23 cellular contexts compared by ENCODE assay signal in the genomic region with DNA sequence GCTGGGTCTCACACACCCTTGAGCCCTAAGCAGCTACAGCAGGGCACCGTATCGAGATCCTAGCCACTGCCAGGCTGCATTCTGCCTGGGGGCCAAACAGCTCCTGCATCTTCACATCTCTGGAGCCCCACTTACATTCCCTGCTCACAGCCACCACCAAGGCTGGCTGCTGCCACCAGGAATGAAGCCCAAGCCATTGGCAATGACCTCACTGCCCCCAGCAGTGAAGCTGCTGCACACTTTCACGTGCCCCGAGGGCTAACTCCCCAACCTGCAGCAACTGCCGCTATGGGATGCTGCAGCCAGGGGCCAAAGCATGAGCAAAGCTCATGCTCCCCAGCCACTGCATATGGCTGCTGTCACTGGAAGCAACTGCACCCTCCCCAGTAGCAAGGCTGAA. TPM values are rescaled to one million over a fixed set of nuclear protein-coding genes. Genes with fewer than 3 reads are reported as not detected.
DNase-seq lines count a peak whose midpoint lies in the region; TF ChIP-seq lines count a peak whose summit lies in the region.
"Had no signal": no experiment of that assay in that cellular context is flagged by ENCODE, and none has a peak within 500 bp of the region (broad histone marks: within the 10 kb centered on the region; RNA-seq: fewer than 3 reads in every experiment).

No MANE protein-coding gene starts in this region.

- peak overlapping the region; percentile 53 for H2BK12ac ChIP-seq in neuronal stem cell (ENCODE audit: low read length)

- H2AK5ac ChIP-seq in neuronal stem cell (ENCODE audit: low read depth, low read length) = no peak overlapping the region

- DNase-seq in NT2/D1 (ENCODE audit: low read depth, low spot score) (no peak), neuronal stem cell (ENCODE audit: low spot score) (no peak), spleen (peak; percentile 22), anterior cingulate cortex (lab: John Stamatoyannopoulos, UW) (no peak), NCI-H446 (lab: John Stamatoyannopoulos, UW) (no peak), suprapubic skin (ENCODE audit: low spot score in 2 of 2) (no peak)
- no peak for DNase-seq in activated CD4-positive, CD25-positive, alpha-beta regulatory T cell treated with anti-CD3 and anti-CD28 coated beads, Interleukin-2, amount 50 U/mL, for 72 hours
- DNase-seq: C1 segment of cervical spinal cord; Caco-2; CD4-positive, CD25-positive, alpha-beta regulatory T cell; CD8-positive, alpha-beta T cell; DMS153; EL; GDM1; GM23248; H7; HCEC 1CT had no signal

- POLR2A ChIA-PET in HEK293 (lab: Yijun Ruan, JAX) = no interaction called here

- no peak overlapping the region for H3K14ac ChIP-seq in neuronal stem cell (ENCODE audit: low read length)

- no peak for TF ChIP-seq EP300 in suprapubic skin (IDR thresholded peaks at IDR 0.05)

- peak overlapping the region; percentile 71 for H3K18ac ChIP-seq in neuronal stem cell (ENCODE audit: low read length)

- H3K27ac ChIP-seq in HEK293 (ENCODE audit: extremely low read depth, low read depth, low read length) = no peak overlapping the region
- H3K27ac ChIP-seq in neuronal stem cell (replicated peaks; ENCODE audit: low read length) = no peak overlapping the region
- H3K27ac ChIP-seq in spleen = no peak overlapping the region
- no peak overlapping the region for H3K27ac ChIP-seq in suprapubic skin
- H3K27ac ChIP-seq: GM23248 had no signal

- no peak overlapping the region for H3K4ac ChIP-seq in neuronal stem cell (ENCODE audit: low read length)

- H4K91ac ChIP-seq in neuronal stem cell (ENCODE audit: low read depth, low read length, poor library complexity) = no peak overlapping the region

- H2BK120ac ChIP-seq in neuronal stem cell (ENCODE audit: low read depth, low read length) = no peak overlapping the region

- H3K79me1 ChIP-seq in neuronal stem cell (ENCODE audit: low read depth, low read length) = peaks cover 5% of the 10 kb centered on the region

- peak overlapping the region; percentile 62 for H2BK5ac ChIP-seq in neuronal stem cell (ENCODE audit: low read length)

- WGBS in neuronal stem cell (ENCODE audit: extremely low coverage in 2 of 2, insufficient read length in 2 of 2, insufficient replicate concordance in 1 of 2), 2 donors = no CpG with 5 or more reads among the region's 5 CpGs
- 60 to 83% (median 80%) methylated on average over 3 to 5 of the region's 5 CpGs; no CpG with 5 or more reads in 1 of the 5 donors for WGBS in spleen, 5 donors
- 93% methylated on average over 3 of the region's 5 CpGs for WGBS in suprapubic skin

- TF ChIP-seq CTCF in HEK293 (tag by site-specific recombination; IDR thresholded peaks at IDR 0.05) (no peak), spleen (IDR thresholded peaks at IDR 0.05 in 8 of 11, conservative IDR thresholded peaks at IDR 0.05 in 3 of 11) (no peak), suprapubic skin (IDR thresholded peaks at IDR 0.05) (no peak)

- H3K4me1 ChIP-seq in HEK293 (ENCODE audit: control insufficient read depth, insufficient read depth, low read length) = no peaks in the 10 kb centered on the region
- H3K4me1 ChIP-seq in NT2/D1 (ENCODE audit: insufficient read depth, insufficient read length) = peaks cover 4% of the 10 kb centered on the region
- H3K4me1 ChIP-seq in neuronal stem cell (ENCODE audit: control insufficient read depth in 2 of 2, insufficient read depth in 1 of 2, low read depth in 1 of 2, low read length in 2 of 2) = no peaks in the 10 kb centered on the region
- H3K4me1 ChIP-seq in spleen = no peaks in the 10 kb centered on the region
- no peaks in the 10 kb centered on the region for H3K4me1 ChIP-seq in suprapubic skin
- H3K4me1 ChIP-seq: Caco-2 had no signal

- H3K27me3 ChIP-seq in NT2/D1 (ENCODE audit: insufficient read depth, insufficient read length) (no peaks in the 10 kb centered on the region), neuronal stem cell (ENCODE audit: control insufficient read depth in 3 of 3, insufficient read depth in 3 of 3, low read depth in 1 of 3, low read length in 3 of 3) (no peaks in the 10 kb centered on the region), spleen (replicated peaks in 1 of 7) (peaks cover 0 to 18% (median 0%) of the 10 kb centered on the region in 7 donors), suprapubic skin (no peaks in the 10 kb centered on the region)

- intact Hi-C loops in spleen (cut with DNase I; ENCODE audit: low total_unique reads) = no loop called here

- H3K9ac ChIP-seq in NT2/D1 (ENCODE audit: insufficient read length, low read depth) (peak overlapping the region; percentile 27), neuronal stem cell (ENCODE audit: low read depth, low read length, poor library complexity) (no peak overlapping the region)
- H3K9ac ChIP-seq: GM23248 had no signal

- H3K9me3 ChIP-seq in HEK293 (ENCODE audit: control insufficient read depth, insufficient read depth, low read depth, low read length) (no peaks in the 10 kb centered on the region; the same call in 1 of the 2 replicates), NT2/D1 (ENCODE audit: insufficient read depth, low read length) (peaks cover 15% of the 10 kb centered on the region; the same call in 1 of the 2 replicates), neuronal stem cell (replicated peaks in 1 of 2; ENCODE audit: control insufficient read depth in 2 of 2, insufficient read depth in 1 of 2, low read depth in 1 of 2, low read length in 2 of 2) (peaks cover 9 to 11% of the 10 kb centered on the region in 2 donors), spleen (peaks cover 2 to 56% (median 36%) of the 10 kb centered on the region in 8 donors), suprapubic skin (peaks cover 8% of the 10 kb centered on the region)

- no peak overlapping the region for H2BK15ac ChIP-seq in neuronal stem cell (ENCODE audit: low read length)

- H3K36me3 ChIP-seq in HEK293 (ENCODE audit: control insufficient read depth in 2 of 2, insufficient read depth in 1 of 2, low read length in 2 of 2) = no peaks in the 10 kb centered on the region
- no peaks in the 10 kb centered on the region for H3K36me3 ChIP-seq in NT2/D1 (ENCODE audit: insufficient read depth, insufficient read length, low read length)
- peaks cover 0 to 2% of the 10 kb centered on the region in 2 donors for H3K36me3 ChIP-seq in neuronal stem cell (replicated peaks in 1 of 2; ENCODE audit: control insufficient read depth in 2 of 2, insufficient read depth in 2 of 2, low read length in 2 of 2)
- H3K36me3 ChIP-seq in spleen = no peaks in the 10 kb centered on the region
- H3K36me3 ChIP-seq in suprapubic skin = no peaks in the 10 kb centered on the region

- H3K23ac ChIP-seq in neuronal stem cell (ENCODE audit: low read depth, low read length, poor library complexity) = no peak overlapping the region

- no peak overlapping the region for H2AFZ ChIP-seq in neuronal stem cell (ENCODE audit: low read length)
- H2AFZ ChIP-seq: GM23248 had no signal

- H3K4me3 ChIP-seq in HEK293 (ENCODE audit: low read depth, low read length) (no peak overlapping the region), NT2/D1 (ENCODE audit: insufficient read length, low read depth) (no peak overlapping the region), neuronal stem cell (ENCODE audit: low read length in 2 of 2) (no peak overlapping the region), spleen (no peak overlapping the region), suprapubic skin (no peak overlapping the region)
- H3K4me3 ChIP-seq: GM12878, GM23248 had no signal

- H4K8ac ChIP-seq in neuronal stem cell (ENCODE audit: low read depth, low read length) = no peak overlapping the region

- H3K4me2 ChIP-seq in neuronal stem cell (ENCODE audit: insufficient read depth, low read length, poor library complexity, severe bottlenecking) = no peak overlapping the region

- CTCF ChIA-PET in HEK293 (lab: Yijun Ruan, JAX) = no interaction called here

- TF ChIP-seq POLR2A in spleen (IDR thresholded peaks at IDR 0.05) = no peak
- no peak for TF ChIP-seq POLR2A in suprapubic skin (IDR thresholded peaks at IDR 0.05)

TF ChIP-seq in HEK293, 187 proteins besides CTCF, POLR2A, EP300 and RAD21:
- no peak for TF ChIP-seq ZFP37 (tag by site-specific recombination; IDR thresholded peaks at IDR 0.05)
- no peak for TF ChIP-seq ZBTB8A (tag by site-specific recombination; IDR thresholded peaks at IDR 0.05)
- no peak for TF ChIP-seq KLF9 (tag by site-specific recombination; IDR thresholded peaks at IDR 0.05; ENCODE audit: low read depth)
- TF ChIP-seq, protein P1, sequence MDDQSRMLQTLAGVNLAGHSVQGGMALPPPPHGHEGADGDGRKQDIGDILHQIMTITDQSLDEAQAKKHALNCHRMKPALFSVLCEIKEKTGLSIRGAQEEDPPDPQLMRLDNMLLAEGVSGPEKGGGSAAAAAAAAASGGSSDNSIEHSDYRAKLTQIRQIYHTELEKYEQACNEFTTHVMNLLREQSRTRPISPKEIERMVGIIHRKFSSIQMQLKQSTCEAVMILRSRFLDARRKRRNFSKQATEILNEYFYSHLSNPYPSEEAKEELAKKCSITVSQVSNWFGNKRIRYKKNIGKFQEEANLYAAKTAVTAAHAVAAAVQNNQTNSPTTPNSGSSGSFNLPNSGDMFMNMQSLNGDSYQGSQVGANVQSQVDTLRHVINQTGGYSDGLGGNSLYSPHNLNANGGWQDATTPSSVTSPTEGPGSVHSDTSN (CRISPR knock-in tag; IDR thresholded peaks at IDR 0.05) = no peak
- TF ChIP-seq ZNF768 (tag by site-specific recombination; IDR thresholded peaks at IDR 0.05) = no peak
- peak; percentile 53 for TF ChIP-seq GLIS1 (tag by site-specific recombination; IDR thresholded peaks at IDR 0.05)
- no peak for TF ChIP-seq ZNF837 (tag by site-specific recombination; IDR thresholded peaks at IDR 0.05)
TF ChIP-seq in HEK293: peak in this region for 1.

RNA-seq across cellular contexts. Expression of a gene that starts 42.0 kb away (rescaled TPM):
- not detected for polyA plus RNA-seq in neuronal stem cell (2013, experiment 1 of 2)
- not detected for polyA plus RNA-seq in neuronal stem cell (2013, experiment 2 of 2)
- total RNA-seq in spleen (1 to 10 TPM; 1.2 to 5.4 (median 2.3) TPM), suprapubic skin (1 to 10 TPM in 2 of 4 donors, under 1 TPM in 2; 0.57 to 3.9 (median 1.2) TPM)
- polyA plus RNA-seq in spleen = 1 to 10 TPM in 1 of 3 donors, under 1 TPM in 2; 0.48 to 1.3 (median 0.76) TPM
- total RNA-seq: A172; A673; Caco-2; CD8-positive, alpha-beta T cell; GM23248; H1; H7 had no signal
- polyA plus RNA-seq: BJ; CD4-positive, CD25-positive, alpha-beta regulatory T cell; GM23248; H1 had no signal
